In the genomic region with DNA sequence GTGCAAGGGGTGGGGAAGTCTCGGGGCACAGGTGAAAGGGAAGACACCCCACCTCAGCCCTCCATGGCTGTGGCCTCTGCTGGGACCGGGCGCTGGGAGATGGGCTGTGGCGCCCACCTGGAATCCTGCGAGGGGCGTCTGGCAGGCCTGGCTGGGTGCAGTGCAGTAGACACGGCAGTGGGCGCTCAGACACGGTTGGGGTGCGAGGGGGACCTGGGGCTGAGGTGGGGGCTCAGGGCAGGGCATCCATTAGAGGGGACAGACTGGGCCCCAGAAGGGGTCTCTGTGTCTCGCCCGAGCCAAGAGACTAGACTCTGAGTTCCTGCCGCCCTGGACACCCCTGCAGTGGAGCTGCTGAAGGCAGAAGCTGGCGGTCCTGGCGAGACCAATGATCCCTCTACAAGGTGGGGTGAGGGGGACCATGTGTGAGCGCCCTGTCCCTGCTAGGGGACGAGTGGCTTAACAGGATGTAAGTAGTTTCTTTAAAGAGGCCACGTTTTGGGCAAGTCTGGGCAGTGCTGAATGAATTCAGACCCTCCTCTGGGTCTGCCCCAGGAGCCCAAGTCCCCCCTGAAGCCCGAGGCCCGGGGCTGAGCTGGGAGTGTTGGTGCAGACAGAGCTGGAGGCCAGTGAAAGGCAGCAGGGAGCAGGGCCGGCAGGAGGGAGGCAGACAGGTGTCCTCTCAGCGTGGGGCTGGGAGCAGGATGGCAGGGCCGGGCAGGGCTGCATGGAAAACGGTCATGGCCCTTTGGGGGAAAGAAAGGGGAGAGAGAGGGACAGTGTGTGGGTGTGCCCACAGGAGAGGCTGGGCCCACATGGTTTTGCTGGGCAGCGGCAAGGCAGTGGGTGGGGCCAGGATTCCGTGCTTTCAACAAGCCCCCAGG, we compare ENCODE assay signal across 10 cellular contexts. TPM values are rescaled to one million over a fixed set of nuclear protein-coding genes. Genes with fewer than 3 reads are reported as not detected.
DNase-seq lines count a peak whose midpoint lies in the region; ATAC-seq, FAIRE-seq and TF ChIP-seq lines count a peak whose summit lies in the region.
"Had no signal": no experiment of that assay in that cellular context is flagged by ENCODE, and none has a peak within 500 bp of the region (broad histone marks: within the 10 kb centered on the region; RNA-seq: fewer than 3 reads in every experiment).

No MANE protein-coding gene starts in this region.

- H2BK15ac ChIP-seq in H1 (ENCODE audit: low read length), result peak overlapping the region; percentile 61; the same call in 1 of the 2 replicates

- FAIRE-seq in A549 (lab: Jason Lieb, UNC) (no peak), H1 (lab: Jason Lieb, UNC) (no peak)

- H2AK5ac ChIP-seq in H1 (ENCODE audit: low read depth, low read length), result peak overlapping the region; percentile 82; the same call in 1 of the 2 replicates

- DNase-seq in A549 (ENCODE audit: low read depth in 1 of 2, low spot score in 1 of 2) (no peak), NCI-H146 treated with DMSO at 0.1 percent for 48 hours (lab: John Stamatoyannopoulos, UW; ENCODE audit: unreplicated experiment) (peak; percentile 82), H1 (ENCODE audit: low read depth in 1 of 2, low spot score in 2 of 2) (peak in 1 of 2 experiments; percentile 67), DMS79 (lab: John Stamatoyannopoulos, UW) (no peak)
- no peak for DNase-seq in naive thymus-derived CD4-positive, alpha-beta T cell
- no peak for DNase-seq in activated T-helper 2 cell treated with anti-CD3 and anti-CD28 coated beads, Interferon-gamma antibody, Interleukin-2, Interleukin-4, amounts not matched to agents 10 μg/mL and 5 μg/mL and 100 μg/mL, durations not matched to agents 14 hours and 24 hours and 36 hours (ENCODE audit: low spot score)
- no peak for DNase-seq in activated CD8-positive, alpha-beta T cell treated with anti-CD3 and anti-CD28 coated beads for 36 hours
- DNase-seq: AML-193, naive B cell had no signal

- ATAC-seq in A549, result peak; percentile 17 to 18; a peak in 3 of 6 replicates
- ATAC-seq in naive thymus-derived CD4-positive, alpha-beta T cell, result peak; percentile 14
- no peak for ATAC-seq in HG03097 (IDR thresholded peaks at IDR 0.05; ENCODE audit: low FRiP score, unreplicated experiment)
- ATAC-seq in activated CD8-positive, alpha-beta T cell treated with anti-CD3 and anti-CD28 coated beads for 36 hours, result no peak

- H3K23me2 ChIP-seq in H1 (ENCODE audit: low read depth, low read length), result no peaks in the 10 kb centered on the region

- TF ChIP-seq POLR2A in A549 (IDR thresholded peaks at IDR 0.05; ENCODE audit: low read length) (no peak), H1 (IDR thresholded peaks at IDR 0.05; ENCODE audit: control extremely low read depth in 1 of 2, low read depth in 2 of 2, low read length in 2 of 2) (no peak)

- H3K79me2 ChIP-seq in H1 (ENCODE audit: control insufficient read depth in 1 of 2, insufficient read depth in 2 of 2, low read length in 2 of 2), result no peaks in the 10 kb centered on the region

- TF ChIP-seq EP300 in A549 (IDR thresholded peaks at IDR 0.05), result no peak
- TF ChIP-seq EP300 in H1 (IDR thresholded peaks at IDR 0.05; ENCODE audit: borderline replicate concordance in 1 of 2, low read depth in 2 of 2, low read length in 2 of 2), result no peak

- peaks cover 0 to 3% (median 0%) of the 10 kb centered on the region in 5 donors for H3K36me3 Mint-ChIP-seq in naive thymus-derived CD4-positive, alpha-beta T cell
- H3K36me3 Mint-ChIP-seq in activated T-helper 2 cell treated with anti-CD3 and anti-CD28 coated beads, Interferon-gamma antibody, Interleukin-2, Interleukin-4, amounts not matched to agents 10 μg/mL and 5 μg/mL and 100 μg/mL, durations not matched to agents 14 hours and 24 hours and 36 hours (ENCODE audit: low read depth), result no peaks in the 10 kb centered on the region
- no peaks in the 10 kb centered on the region for H3K36me3 Mint-ChIP-seq in activated CD8-positive, alpha-beta T cell treated with anti-CD3 and anti-CD28 coated beads for 36 hours (ENCODE audit: low read depth)
- H3K36me3 Mint-ChIP-seq: naive B cell had no signal

- 0 out of 2 replicates have a peak overlapping the region, but pooled peaks have one; percentile 18 for H2BK20ac ChIP-seq in H1 (ENCODE audit: low read length)

- H3K36me3 ChIP-seq in H1 (ENCODE audit: control insufficient read depth in 2 of 4, insufficient read depth in 4 of 4, low read length in 3 of 4), result no peaks in the 10 kb centered on the region
- no peaks in the 10 kb centered on the region for H3K36me3 ChIP-seq in naive thymus-derived CD4-positive, alpha-beta T cell (ENCODE audit: control insufficient read depth in 2 of 3, insufficient read depth in 3 of 3, low read length in 3 of 3)

- H3K4me3 ChIP-seq in A549 (no peak overlapping the region), H1 (ENCODE audit: extremely low read depth in 1 of 4, insufficient read depth in 2 of 4, low read depth in 3 of 4, low read length in 4 of 4) (peak overlapping the region in 1 of 4 experiments; percentile 7; a peak in 1 of 8 replicates)
- no peak overlapping the region for H3K4me3 ChIP-seq in naive thymus-derived CD4-positive, alpha-beta T cell (ENCODE audit: low read length)

- peak overlapping the region; percentile 72 for H2BK120ac ChIP-seq in H1 (replicated peaks; ENCODE audit: low read depth, low read length)

- no peak overlapping the region for H2AFZ ChIP-seq in H1 (ENCODE audit: low read length)

- TF ChIP-seq CTCF in A549 (IDR thresholded peaks at IDR 0.05) (no peak), H1 (IDR thresholded peaks at IDR 0.05; ENCODE audit: control extremely low read depth in 1 of 3, insufficient read depth in 1 of 3, low read depth in 1 of 3, low read length in 3 of 3) (no peak)
- no peak for TF ChIP-seq CTCF in activated CD8-positive, alpha-beta T cell treated with anti-CD3 and anti-CD28 coated beads for 36 hours (IDR thresholded peaks at IDR 0.05)

- H3K4me3 Mint-ChIP-seq in naive thymus-derived CD4-positive, alpha-beta T cell, result no peak overlapping the region
- H3K4me3 Mint-ChIP-seq in activated T-helper 2 cell treated with anti-CD3 and anti-CD28 coated beads, Interferon-gamma antibody, Interleukin-2, Interleukin-4, amounts not matched to agents 10 μg/mL and 5 μg/mL and 100 μg/mL, durations not matched to agents 14 hours and 24 hours and 36 hours (ENCODE audit: low read depth), result no peak overlapping the region
- no peak overlapping the region for H3K4me3 Mint-ChIP-seq in activated CD8-positive, alpha-beta T cell treated with anti-CD3 and anti-CD28 coated beads for 36 hours
- H3K4me3 Mint-ChIP-seq: naive B cell had no signal

- 81% methylated on average over 14 of the region's 26 CpGs for WGBS in A549 (ENCODE audit: missing lambda C conversion rate)
- WGBS in H1 (ENCODE audit: extremely low coverage in 1 of 2, insufficient coverage in 1 of 2, insufficient read length in 1 of 2, insufficient replicate concordance in 2 of 2, low coverage in 1 of 2, low lambda C conversion rate in 2 of 2, missing lambda C conversion rate in 1 of 2), 2 experiments, result 69% methylated on average over 25 of the region's 26 CpGs; no CpG with 5 or more reads in 1 of the 2 experiments

- no peaks in the 10 kb centered on the region for H3K27me3 ChIP-seq in H1 (replicated peaks in 1 of 4; ENCODE audit: control insufficient read depth in 3 of 4, extremely low read depth in 1 of 4, insufficient read depth in 3 of 4, low read length in 3 of 4)
- H3K27me3 ChIP-seq in naive thymus-derived CD4-positive, alpha-beta T cell (ENCODE audit: control insufficient read depth in 2 of 2, insufficient read depth in 2 of 2, low read length in 2 of 2), result no peaks in the 10 kb centered on the region

- H3K4me2 ChIP-seq in A549, result no peak overlapping the region
- H3K4me2 ChIP-seq in H1 (ENCODE audit: insufficient read depth in 1 of 2, low read depth in 2 of 2, low read length in 2 of 2), result peak overlapping the region; percentile 54 to 57

- H3K9me3 ChIP-seq in A549, result no peaks in the 10 kb centered on the region
- H3K9me3 ChIP-seq in H1 (ENCODE audit: insufficient read depth in 2 of 2, low read depth in 1 of 2, low read length in 1 of 2), result peaks cover 0 to 3% of the 10 kb centered on the region in 2 experiments; a peak in 1 of 4 replicates
- H3K9me3 ChIP-seq in naive thymus-derived CD4-positive, alpha-beta T cell (ENCODE audit: control insufficient read depth in 2 of 3, low read length in 3 of 3), result no peaks in the 10 kb centered on the region

- CTCF ChIA-PET in A549 (lab: Yijun Ruan, JAX) (interaction anchor here (0.6 kb wide), 1 partner anchor 448 kb away, joined by 3 read pairs; no protein-coding TSS in a partner anchor), H1 (lab: Charles Lee; ENCODE audit: partially characterized antibody) (interaction anchor here (1.3 to 1.7 kb wide), 4 partner anchors 10 to 44 kb away, joined by 3 to 11 read pairs (median 4); no protein-coding TSS in a partner anchor)
- CTCF ChIA-PET in naive thymus-derived CD4-positive, alpha-beta T cell (lab: Charles Lee), result no interaction called here
- CTCF ChIA-PET in activated CD8-positive, alpha-beta T cell treated with anti-CD3 and anti-CD28 coated beads for 36 hours (lab: Charles Lee), result no interaction called here

- peak overlapping the region; percentile 46 for H3K56ac ChIP-seq in H1 (replicated peaks; ENCODE audit: insufficient read length, low read depth, low read length)

- peak overlapping the region; percentile 98 for H4K91ac ChIP-seq in H1 (replicated peaks; ENCODE audit: insufficient read length, low read length)

- peak overlapping the region; percentile 99 for H3K4ac ChIP-seq in H1 (replicated peaks; ENCODE audit: insufficient read length, low read depth, low read length)

- H2BK12ac ChIP-seq in H1 (ENCODE audit: low read depth, low read length), result peak overlapping the region; percentile 60; the same call in 1 of the 2 replicates

- H3K27me3 Mint-ChIP-seq in naive thymus-derived CD4-positive, alpha-beta T cell, result peaks cover 0 to 5% (median 0%) of the 10 kb centered on the region in 5 donors
- peaks cover 3% of the 10 kb centered on the region for H3K27me3 Mint-ChIP-seq in activated T-helper 2 cell treated with anti-CD3 and anti-CD28 coated beads, Interferon-gamma antibody, Interleukin-2, Interleukin-4, amounts not matched to agents 10 μg/mL and 5 μg/mL and 100 μg/mL, durations not matched to agents 14 hours and 24 hours and 36 hours (ENCODE audit: low read depth)
- no peaks in the 10 kb centered on the region for H3K27me3 Mint-ChIP-seq in activated CD8-positive, alpha-beta T cell treated with anti-CD3 and anti-CD28 coated beads for 36 hours
- H3K27me3 Mint-ChIP-seq: naive B cell had no signal

- H2BK5ac ChIP-seq in H1 (ENCODE audit: low read depth, low read length), result peak overlapping the region; percentile 28

- H3K14ac ChIP-seq in H1 (ENCODE audit: insufficient read length), result peak overlapping the region; percentile 17

- TF ChIP-seq RAD21 in A549 (conservative IDR thresholded peaks at IDR 0.05 in 1 of 2, IDR thresholded peaks at IDR 0.05 in 1 of 2) (no peak), H1 (IDR thresholded peaks at IDR 0.05 in 1 of 2, conservative IDR thresholded peaks at IDR 0.05 in 1 of 2; ENCODE audit: low read depth in 2 of 2, low read length in 2 of 2) (no peak)

- peak overlapping the region; percentile 90 for H3K18ac ChIP-seq in H1 (ENCODE audit: extremely low read depth, low read length)

- peak overlapping the region in 2 of 4 experiments; percentile 22 to 57; a peak in 2 of 7 replicates for H3K9ac ChIP-seq in H1 (replicated peaks in 1 of 4; ENCODE audit: extremely low read depth in 1 of 4, low read depth in 3 of 4, low read length in 3 of 4)

- POLR2A ChIA-PET in A549 (lab: Yijun Ruan, JAX), result no interaction called here
- POLR2A ChIA-PET in H1 (lab: Charles Lee; ENCODE audit: partially characterized antibody), result interaction anchor here (1.0 to 1.6 kb wide), 2 partner anchors 11 to 16 kb away, joined by 3 to 4 read pairs; no protein-coding TSS in a partner anchor
- POLR2A ChIA-PET in naive thymus-derived CD4-positive, alpha-beta T cell (lab: Charles Lee), result no interaction called here
- POLR2A ChIA-PET in activated CD8-positive, alpha-beta T cell treated with anti-CD3 and anti-CD28 coated beads for 36 hours (lab: Charles Lee), result no interaction called here

- H3K27ac ChIP-seq in A549 (no peak overlapping the region), H1 (ENCODE audit: low read depth, low read length) (peak overlapping the region; percentile 77)
- no peak overlapping the region for H3K27ac ChIP-seq in naive thymus-derived CD4-positive, alpha-beta T cell (ENCODE audit: low read depth, low read length)

- peak overlapping the region; percentile 92 for H4K8ac ChIP-seq in H1 (ENCODE audit: extremely low read depth, insufficient read depth, low read length)

- no peak overlapping the region for H3K23ac ChIP-seq in H1 (ENCODE audit: insufficient read length)

- H3K9me3 Mint-ChIP-seq in naive thymus-derived CD4-positive, alpha-beta T cell, result no peaks in the 10 kb centered on the region
- no peaks in the 10 kb centered on the region for H3K9me3 Mint-ChIP-seq in activated T-helper 2 cell treated with anti-CD3 and anti-CD28 coated beads, Interferon-gamma antibody, Interleukin-2, Interleukin-4, amounts not matched to agents 10 μg/mL and 5 μg/mL and 100 μg/mL, durations not matched to agents 14 hours and 24 hours and 36 hours
- H3K9me3 Mint-ChIP-seq in activated CD8-positive, alpha-beta T cell treated with anti-CD3 and anti-CD28 coated beads for 36 hours, result no peaks in the 10 kb centered on the region

- H4K20me1 ChIP-seq in H1 (replicated peaks in 1 of 2; ENCODE audit: control insufficient read depth in 1 of 2, insufficient read depth in 2 of 2, low read length in 2 of 2), result peaks cover 0 to 4% of the 10 kb centered on the region in 2 experiments

- no peaks in the 10 kb centered on the region for H3K4me1 Mint-ChIP-seq in naive thymus-derived CD4-positive, alpha-beta T cell
- no peaks in the 10 kb centered on the region for H3K4me1 Mint-ChIP-seq in activated T-helper 2 cell treated with anti-CD3 and anti-CD28 coated beads, Interferon-gamma antibody, Interleukin-2, Interleukin-4, amounts not matched to agents 10 μg/mL and 5 μg/mL and 100 μg/mL, durations not matched to agents 14 hours and 24 hours and 36 hours (ENCODE audit: low read depth)
- no peaks in the 10 kb centered on the region for H3K4me1 Mint-ChIP-seq in activated CD8-positive, alpha-beta T cell treated with anti-CD3 and anti-CD28 coated beads for 36 hours (ENCODE audit: low read depth)
- H3K4me1 Mint-ChIP-seq: naive B cell had no signal

- no peak overlapping the region for H3K27ac Mint-ChIP-seq in naive thymus-derived CD4-positive, alpha-beta T cell
- H3K27ac Mint-ChIP-seq in activated T-helper 2 cell treated with anti-CD3 and anti-CD28 coated beads, Interferon-gamma antibody, Interleukin-2, Interleukin-4, amounts not matched to agents 10 μg/mL and 5 μg/mL and 100 μg/mL, durations not matched to agents 14 hours and 24 hours and 36 hours, result no peak overlapping the region
- H3K27ac Mint-ChIP-seq in activated CD8-positive, alpha-beta T cell treated with anti-CD3 and anti-CD28 coated beads for 36 hours, result no peak overlapping the region

- no peaks in the 10 kb centered on the region for H3K4me1 ChIP-seq in A549
- peaks cover 10 to 23% (median 14%) of the 10 kb centered on the region in 4 experiments for H3K4me1 ChIP-seq in H1 (replicated peaks in 1 of 4; ENCODE audit: control insufficient read depth in 3 of 4, insufficient read depth in 4 of 4, low read length in 3 of 4)
- H3K4me1 ChIP-seq in naive thymus-derived CD4-positive, alpha-beta T cell (ENCODE audit: control insufficient read depth in 2 of 2, insufficient read depth in 2 of 2, low read length in 2 of 2), result no peaks in the 10 kb centered on the region

- H3K79me1 ChIP-seq in H1 (ENCODE audit: low read depth, low read length), result no peaks in the 10 kb centered on the region

- intact Hi-C loops in naive thymus-derived CD4-positive, alpha-beta T cell (cut with micrococcal nuclease), result no loop called here
- intact Hi-C loops in activated T-helper 2 cell treated with anti-CD3 and anti-CD28 coated beads, Interferon-gamma antibody, Interleukin-2, Interleukin-4, amounts not matched to agents 10 μg/mL and 5 μg/mL and 100 μg/mL, durations not matched to agents 14 hours and 24 hours and 36 hours (cut with micrococcal nuclease), result no loop called here
- intact Hi-C loops in activated CD8-positive, alpha-beta T cell treated with anti-CD3 and anti-CD28 coated beads for 36 hours (cut with micrococcal nuclease), result no loop called here

- H4K5ac ChIP-seq in H1 (ENCODE audit: insufficient read length, low read depth, low read length), result peak overlapping the region; percentile 75

RNA-seq across cellular contexts. Expression of a gene that starts 57.2 kb away (rescaled TPM):
- polyA plus RNA-seq in A549 (2011; rRNA removed) (3.8 and 5.6 TPM in 2 replicates), A549 (2017; fragmentation: RNase III; extraction: RNeasy Plus Mini Kit Qiagen cat#74134 plus additional on column Dnase treatment) (10.5 to 11.9 TPM (median 11.6 TPM) in 3 replicates), H1 (2011; rRNA removed) (37.4 and 61.3 TPM in 2 replicates)
- polyA plus RNA-seq in A549 (2012; cell fraction: cytosol; rRNA removed), result 5.8 and 9.7 TPM in 2 replicates
- polyA plus RNA-seq in A549 (2012; cell fraction: nucleus; rRNA removed), result 10.0 and 11.0 TPM in 2 replicates
- polyA minus RNA-seq in A549 (2011; rRNA and poly(A)+ RNA removed), result 6.0 and 6.7 TPM in 2 replicates
- 72.8 and 74.6 TPM in 2 replicates for total RNA-seq in H1 (2021; fragmentation: NEBNext Ultra II Directional; extraction: Animal tissue kit (Norgen Biotek cat#: 25700))
- 37.9 TPM for polyA plus RNA-seq in H1 (2011; cell fraction: cytosol; rRNA removed)
- 51.0 TPM for polyA plus RNA-seq in H1 (2011; cell fraction: nucleus; rRNA removed)
- polyA plus RNA-seq in H1 (2012, experiment 1 of 2), result 44.2 to 60.1 TPM (median 56.3 TPM) in 4 replicates
- 57.3 TPM for polyA plus RNA-seq in H1 (2012, experiment 2 of 2)
- 41.0 TPM for polyA plus RNA-seq in H1 (2013, experiment 1 of 2)
- polyA plus RNA-seq in H1 (2013, experiment 2 of 2), result 45.1 TPM
- 26.9 and 34.9 TPM in 2 replicates for polyA minus RNA-seq in H1 (2011; rRNA and poly(A)+ RNA removed)
- 49.1 TPM for polyA minus RNA-seq in H1 (2011; cell fraction: cytosol; rRNA and poly(A)+ RNA removed)
- polyA minus RNA-seq in H1 (2011; cell fraction: nucleus; rRNA and poly(A)+ RNA removed), result 74.6 TPM
- total RNA-seq in naive thymus-derived CD4-positive, alpha-beta T cell, result 10 to 100 TPM; 10.3 to 14.3 (median 13.1) TPM
- polyA plus RNA-seq in naive thymus-derived CD4-positive, alpha-beta T cell, result 1 to 10 TPM; 1.6 to 4.3 TPM
- 17.6 and 17.7 TPM in 2 replicates for total RNA-seq in activated T-helper 2 cell treated with anti-CD3 and anti-CD28 coated beads, Interferon-gamma antibody, Interleukin-2, Interleukin-4, amounts not matched to agents 10 μg/mL and 5 μg/mL and 100 μg/mL, durations not matched to agents 14 hours and 24 hours and 36 hours
- total RNA-seq in activated CD8-positive, alpha-beta T cell treated with anti-CD3 and anti-CD28 coated beads for 36 hours, result 10 to 100 TPM; 12.5 to 13.0 TPM

Comparison
In these comparisons a context has a peak if more than half of its experiments do, and no peak if none do; other contexts are left out.
1. ATAC-seq: peak in A549 (2 of 2) and naive thymus-derived CD4-positive, alpha-beta T cell (single experiment); none in HG03097 (single experiment) and activated CD8-positive, alpha-beta T cell treated with anti-CD3 and anti-CD28 coated beads for 36 hours (single experiment).
2. CTCF ChIA-PET loops: an anchor here in A549 (0.6 kb wide) and H1 (1.3 to 1.7 kb wide); none called in naive thymus-derived CD4-positive, alpha-beta T cell and activated CD8-positive, alpha-beta T cell treated with anti-CD3 and anti-CD28 coated beads for 36 hours.